In genomic region chr18:54801374-54801773, GRCh38 we compare ENCODE assay signal across 2 cellular contexts.
TF ChIP-seq lines count a peak whose summit lies in the region.

No MANE protein-coding gene starts in this region.

TF ChIP-seq in IMR-90, 13 proteins besides CTCF, POLR2A, EP300 and RAD21 (continued from another document):
- TF ChIP-seq USF2 (IDR thresholded peaks at IDR 0.05; ENCODE audit: low read depth, low read length) (no peak), RFX5 (IDR thresholded peaks at IDR 0.05; ENCODE audit: low read depth, low read length) (no peak), CHD1 (IDR thresholded peaks at IDR 0.05; ENCODE audit: low read depth, low read length) (no peak), FOS (IDR thresholded peaks at IDR 0.05; ENCODE audit: low read depth, low read length) (no peak), BHLHE40 (IDR thresholded peaks at IDR 0.05; ENCODE audit: low read depth, low read length) (no peak), ELK1 (IDR thresholded peaks at IDR 0.05; ENCODE audit: borderline replicate concordance, low read depth, low read length) (no peak), CEBPB (IDR thresholded peaks at IDR 0.05; ENCODE audit: low read depth, low read length) (no peak), MAFK (IDR thresholded peaks at IDR 0.05; ENCODE audit: low read depth, low read length) (no peak)

TF ChIP-seq in liver, 16 proteins besides CTCF, POLR2A, EP300 and RAD21 (continued from another document):
- TF ChIP-seq ZBTB33 (IDR thresholded peaks at IDR 0.05) (peak; percentile 74), MAX (IDR thresholded peaks at IDR 0.05) (peak; percentile 89), NR2F2 (IDR thresholded peaks at IDR 0.05) (no peak), SP1 (IDR thresholded peaks at IDR 0.05) (peak; percentile 91), GABPA (IDR thresholded peaks at IDR 0.05 in 1 of 2, conservative IDR thresholded peaks at IDR 0.05 in 1 of 2) (peak in 1 of 2 donors; percentile 17), YY1 (IDR thresholded peaks at IDR 0.05) (peak; percentile 87), REST (IDR thresholded peaks at IDR 0.05) (peak; percentile 67), FOXA2 (IDR thresholded peaks at IDR 0.05) (peak; percentile 99), HNF4A (conservative IDR thresholded peaks at IDR 0.05) (peak; percentile 96 to 99), ATF3 (IDR thresholded peaks at IDR 0.05) (peak; percentile 55), RXRA (IDR thresholded peaks at IDR 0.05) (peak; percentile 97 to 98), TAF1 (conservative IDR thresholded peaks at IDR 0.05) (no peak), JUND (IDR thresholded peaks at IDR 0.05) (peak; percentile 74 to 95)
